In genomic region chr17:82703935-82704865, GRCh38 we compare ENCODE assay signal across 16 cellular contexts. TPM values are rescaled to one million over a fixed set of nuclear protein-coding genes. Genes with fewer than 3 reads are reported as not detected.
A peak's percentile ranks its signal among the peaks of the same experiment; 100 is the strongest.
DNase-seq lines count a peak whose midpoint lies in the region; ATAC-seq and TF ChIP-seq lines count a peak whose summit lies in the region.
"Had no signal": no experiment of that assay in that cellular context is flagged by ENCODE, and none has a peak within 500 bp of the region (broad histone marks: within the 10 kb centered on the region; RNA-seq: fewer than 3 reads in every experiment).

No MANE protein-coding gene starts in this region.

- H3K36me3 ChIP-seq in right atrium auricular region: no peaks in the 10 kb centered on the region
- no peaks in the 10 kb centered on the region for H3K36me3 ChIP-seq in liver (ENCODE audit: control insufficient read depth in 4 of 4, insufficient read depth in 3 of 4, low read depth in 1 of 4, low read length in 3 of 4)
- H3K36me3 ChIP-seq: thyroid gland had no signal

- intact Hi-C loops in Right ventricle myocardium superior (cut with DNase I): no loop called here

- no peak for TF ChIP-seq CTCF in right atrium auricular region (IDR thresholded peaks at IDR 0.05)
- TF ChIP-seq CTCF in liver (IDR thresholded peaks at IDR 0.05; ENCODE audit: low read depth, low read length, missing input control): no peak

- TF ChIP-seq RAD21 in liver (IDR thresholded peaks at IDR 0.05): peak in 1 of 2 donors; percentile 54

- H3K27ac ChIP-seq in right atrium auricular region (no peak overlapping the region), liver (ENCODE audit: low read depth in 1 of 2, low read length in 2 of 2) (no peak overlapping the region)
- H3K27ac ChIP-seq: thyroid gland had no signal

- WGBS in liver: 49% methylated on average over 38 of the region's 38 CpGs

- ATAC-seq in Right ventricle myocardium superior (ENCODE audit: poor library complexity): no peak
- ATAC-seq in HG03039 (IDR thresholded peaks at IDR 0.05; ENCODE audit: unreplicated experiment): no peak

- H3K4me3 ChIP-seq in right atrium auricular region (no peak overlapping the region), liver (ENCODE audit: low read depth in 1 of 3, low read length in 3 of 3) (no peak overlapping the region)
- H3K4me3 ChIP-seq: thyroid gland had no signal

- no peak overlapping the region for H3K9ac ChIP-seq in liver (ENCODE audit: low read depth in 1 of 2, low read length in 2 of 2)

- H3K9me3 ChIP-seq in right atrium auricular region (no peaks in the 10 kb centered on the region), liver (ENCODE audit: control insufficient read depth in 4 of 4, low read length in 3 of 4) (no peaks in the 10 kb centered on the region)
- H3K9me3 ChIP-seq: thyroid gland had no signal

- DNase-seq in Right ventricle myocardium superior (peak; percentile 33), right atrium auricular region (ENCODE audit: low spot score) (no peak), DMS 273 treated with DMSO at 0.1 percent for 48 hours (lab: John Stamatoyannopoulos, UW) (no peak)
- no peak for DNase-seq in stimulated activated CD8-positive, alpha-beta memory T cell treated with anti-CD3 and anti-CD28 coated beads, Interleukin-4, amount 100 ng/mL, for 48 hours
- DNase-seq: activated CD4-positive, alpha-beta T cell treated with anti-CD3 and anti-CD28 coated beads, Interleukin-2, amount 50 U/mL, for 48 hours; activated T-cell treated with anti-CD3 and anti-CD28 coated beads, Interleukin-2, amount 50 U/mL, for 1 hour; HCEC 1CT; hippocampal formation; mesenchymal stem cell; NCI-H1105 treated with DMSO at 0.1 percent for 48 hours; NCI-H69; nephron progenitor cell; SIG-M5; thyroid gland had no signal

- H3K4me1 ChIP-seq in right atrium auricular region: peaks cover 0 to 5% of the 10 kb centered on the region in 2 donors
- peaks cover 3 to 21% (median 13%) of the 10 kb centered on the region in 4 donors for H3K4me1 ChIP-seq in liver (ENCODE audit: control insufficient read depth in 4 of 4, insufficient read depth in 4 of 4, low read length in 3 of 4)

- H3K27me3 ChIP-seq in right atrium auricular region (no peaks in the 10 kb centered on the region), liver (ENCODE audit: control insufficient read depth in 4 of 4, insufficient read depth in 4 of 4, low read length in 3 of 4) (no peaks in the 10 kb centered on the region)
- H3K27me3 ChIP-seq: thyroid gland had no signal

TF ChIP-seq in liver, 16 proteins besides CTCF, POLR2A, EP300 and RAD21:
- TF ChIP-seq HNF4A (conservative IDR thresholded peaks at IDR 0.05) (peak; percentile 78 to 84), JUND (IDR thresholded peaks at IDR 0.05) (no peak), YY1 (IDR thresholded peaks at IDR 0.05) (peak; percentile 32), RXRA (IDR thresholded peaks at IDR 0.05) (peak; percentile 79 to 81), FOXA1 (IDR thresholded peaks at IDR 0.05) (no peak), SP1 (IDR thresholded peaks at IDR 0.05) (peak; percentile 81), EGR1 (IDR thresholded peaks at IDR 0.05; ENCODE audit: low read depth in 2 of 2) (no peak), FOXA2 (IDR thresholded peaks at IDR 0.05) (no peak)
- TF ChIP-seq, protein P1, sequence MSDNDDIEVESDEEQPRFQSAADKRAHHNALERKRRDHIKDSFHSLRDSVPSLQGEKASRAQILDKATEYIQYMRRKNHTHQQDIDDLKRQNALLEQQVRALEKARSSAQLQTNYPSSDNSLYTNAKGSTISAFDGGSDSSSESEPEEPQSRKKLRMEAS (IDR thresholded peaks at IDR 0.05): no peak
- TF ChIP-seq, protein P2, sequence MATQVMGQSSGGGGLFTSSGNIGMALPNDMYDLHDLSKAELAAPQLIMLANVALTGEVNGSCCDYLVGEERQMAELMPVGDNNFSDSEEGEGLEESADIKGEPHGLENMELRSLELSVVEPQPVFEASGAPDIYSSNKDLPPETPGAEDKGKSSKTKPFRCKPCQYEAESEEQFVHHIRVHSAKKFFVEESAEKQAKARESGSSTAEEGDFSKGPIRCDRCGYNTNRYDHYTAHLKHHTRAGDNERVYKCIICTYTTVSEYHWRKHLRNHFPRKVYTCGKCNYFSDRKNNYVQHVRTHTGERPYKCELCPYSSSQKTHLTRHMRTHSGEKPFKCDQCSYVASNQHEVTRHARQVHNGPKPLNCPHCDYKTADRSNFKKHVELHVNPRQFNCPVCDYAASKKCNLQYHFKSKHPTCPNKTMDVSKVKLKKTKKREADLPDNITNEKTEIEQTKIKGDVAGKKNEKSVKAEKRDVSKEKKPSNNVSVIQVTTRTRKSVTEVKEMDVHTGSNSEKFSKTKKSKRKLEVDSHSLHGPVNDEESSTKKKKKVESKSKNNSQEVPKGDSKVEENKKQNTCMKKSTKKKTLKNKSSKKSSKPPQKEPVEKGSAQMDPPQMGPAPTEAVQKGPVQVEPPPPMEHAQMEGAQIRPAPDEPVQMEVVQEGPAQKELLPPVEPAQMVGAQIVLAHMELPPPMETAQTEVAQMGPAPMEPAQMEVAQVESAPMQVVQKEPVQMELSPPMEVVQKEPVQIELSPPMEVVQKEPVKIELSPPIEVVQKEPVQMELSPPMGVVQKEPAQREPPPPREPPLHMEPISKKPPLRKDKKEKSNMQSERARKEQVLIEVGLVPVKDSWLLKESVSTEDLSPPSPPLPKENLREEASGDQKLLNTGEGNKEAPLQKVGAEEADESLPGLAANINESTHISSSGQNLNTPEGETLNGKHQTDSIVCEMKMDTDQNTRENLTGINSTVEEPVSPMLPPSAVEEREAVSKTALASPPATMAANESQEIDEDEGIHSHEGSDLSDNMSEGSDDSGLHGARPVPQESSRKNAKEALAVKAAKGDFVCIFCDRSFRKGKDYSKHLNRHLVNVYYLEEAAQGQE (IDR thresholded peaks at IDR 0.05): no peak
TF ChIP-seq in liver: peak in this region for 4.

RNA-seq across cellular contexts. Expression of gene RAB40B, which starts 5.7 kb away (rescaled TPM):
- total RNA-seq in Right ventricle myocardium superior: 20.7 TPM
- 10 to 100 TPM; 10.2 to 20.8 TPM for total RNA-seq in right atrium auricular region
- 1 to 10 TPM; 2.9 to 9.6 TPM for total RNA-seq in liver
- 10 to 100 TPM; 11.4 to 12.1 TPM for polyA plus RNA-seq in liver

RNA-seq across cellular contexts. Expression of gene FN3KRP, which starts 12.3 kb away (rescaled TPM):
- total RNA-seq in Right ventricle myocardium superior (13.2 TPM), right atrium auricular region (1 to 10 TPM; 6.1 TPM), liver (10 to 100 TPM; 10.1 to 15.5 TPM)
- 10 to 100 TPM; 10.9 to 11.2 TPM for polyA plus RNA-seq in liver

RNA-seq across cellular contexts. Expression of gene FN3K, which starts 31.2 kb away (rescaled TPM):
- 80.2 TPM for total RNA-seq in Right ventricle myocardium superior
- total RNA-seq in right atrium auricular region: 10 to 100 TPM in 1 of 2 donors, 1 to 10 TPM in 1; 5.1 to 28.3 TPM
- total RNA-seq in liver: 10 to 100 TPM; 18.4 to 21.5 TPM
- polyA plus RNA-seq in liver: 10 to 100 TPM; 24.4 to 28.7 TPM

RNA-seq across cellular contexts. Expression of gene TBCD, which starts 47.7 kb away (rescaled TPM):
- total RNA-seq in Right ventricle myocardium superior (45.1 TPM), right atrium auricular region (10 to 100 TPM; 19.4 to 29.6 TPM), liver (10 to 100 TPM; 29.8 to 34.6 TPM)
- polyA plus RNA-seq in liver: 10 to 100 TPM; 31.5 to 42.2 TPM

RNA-seq across cellular contexts. Expression of gene WDR45B, which starts 56.0 kb away (rescaled TPM):
- total RNA-seq in Right ventricle myocardium superior (34.3 TPM), right atrium auricular region (10 to 100 TPM; 41.2 to 46.4 TPM), liver (10 to 100 TPM; 28.2 to 40.9 TPM)
- 10 to 100 TPM; 25.4 to 30.2 TPM for polyA plus RNA-seq in liver
